24 cellular contexts compared by ENCODE assay signal in the genomic region with DNA sequence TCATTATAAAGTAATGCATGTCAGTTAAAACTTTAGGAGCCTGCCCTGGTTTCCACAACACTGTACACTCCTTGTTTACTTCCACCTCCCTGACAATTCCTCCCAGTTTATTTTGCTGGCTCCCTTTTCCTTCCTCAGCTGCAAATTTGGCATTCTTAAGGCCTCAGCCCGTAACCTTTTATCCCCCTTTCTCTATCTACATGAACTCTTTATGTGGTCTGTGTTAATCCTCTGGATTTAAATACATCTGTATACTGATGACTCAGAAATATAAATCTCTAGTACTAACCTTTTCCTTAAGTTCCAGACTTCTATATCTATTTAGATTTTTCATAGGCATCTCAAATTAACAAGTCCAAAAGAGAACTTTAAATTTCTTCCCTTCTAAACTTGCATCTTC.
"Had no signal": no experiment of that assay in that cellular context is flagged by ENCODE, and none has a peak within 500 bp of the region (broad histone marks: within the 10 kb centered on the region; RNA-seq: fewer than 3 reads in every experiment).

No MANE protein-coding gene starts in this region.

- H3K27ac ChIP-seq: dorsolateral prefrontal cortex, esophagus muscularis mucosa, foreskin keratinocyte, gastroesophageal sphincter, lower lobe of right lung, prostate gland, sigmoid colon, spleen, suprapubic skin, vagina had no signal

- H3K4me3 Mint-ChIP-seq: immature natural killer cell; naive B cell; natural killer cell treated with Interleukin-12 subunit alpha and Interleukin-12 subunit beta and Interleukin-15 and Interleukin-18, amount 100 ng/mL, for 72 hours; stimulated activated naive CD8-positive, alpha-beta T cell treated with anti-CD3 and anti-CD28 coated beads, Interleukin-15, amount 100 ng/mL, for 72 hours had no signal

- H3K36me3 Mint-ChIP-seq: immature natural killer cell; naive B cell; natural killer cell treated with Interleukin-12 subunit alpha and Interleukin-12 subunit beta and Interleukin-15 and Interleukin-18, amount 100 ng/mL, for 72 hours had no signal

- DNase-seq: dorsolateral prefrontal cortex; effector CD4-positive, alpha-beta T cell; foreskin keratinocyte; hypothalamus; immature natural killer cell; left ventricle myocardium superior; lower lobe of right lung; mucosa of descending colon; naive B cell; nucleus accumbens; right cardiac atrium; sigmoid colon; spleen; stimulated activated CD4-positive, alpha-beta T cell treated with anti-CD3 and anti-CD28 coated beads, Interleukin-15, amount 100 ng/mL, for 24 hours; stimulated activated CD4-positive, alpha-beta T cell treated with anti-CD3 and anti-CD28 coated beads, Interleukin-2, amount 100 ng/mL, for 48 hours; stimulated activated naive CD4-positive, alpha-beta T cell; stimulated activated naive CD8-positive, alpha-beta T cell treated with anti-CD3 and anti-CD28 coated beads, Interleukin-15, amount 100 ng/mL, for 72 hours; trophoblast cell had no signal

- H3K9me3 ChIP-seq: esophagus muscularis mucosa, gastroesophageal sphincter, lower lobe of right lung, mucosa of descending colon, prostate gland, sigmoid colon, spleen, suprapubic skin, vagina had no signal

- ATAC-seq: foreskin keratinocyte; gastroesophageal sphincter; left ventricle myocardium superior; lower lobe of right lung; mucosa of descending colon; natural killer cell treated with Interleukin-12 subunit alpha and Interleukin-12 subunit beta and Interleukin-15 and Interleukin-18, amount 100 ng/mL, for 72 hours; right cardiac atrium; stimulated activated naive CD8-positive, alpha-beta T cell treated with anti-CD3 and anti-CD28 coated beads, Interleukin-15, amount 100 ng/mL, for 72 hours had no signal

- H3K36me3 ChIP-seq: esophagus muscularis mucosa, gastroesophageal sphincter, lower lobe of right lung, prostate gland, sigmoid colon, spleen, suprapubic skin, vagina had no signal

- H3K9me3 Mint-ChIP-seq: stimulated activated naive CD8-positive, alpha-beta T cell treated with anti-CD3 and anti-CD28 coated beads, Interleukin-15, amount 100 ng/mL, for 72 hours had no signal

- H3K27me3 ChIP-seq: dorsolateral prefrontal cortex, esophagus muscularis mucosa, foreskin keratinocyte, gastroesophageal sphincter, sigmoid colon, spleen, suprapubic skin, vagina had no signal

- H3K4me3 ChIP-seq: dorsolateral prefrontal cortex, esophagus muscularis mucosa, gastroesophageal sphincter, lower lobe of right lung, mucosa of descending colon, prostate gland, sigmoid colon, spleen, suprapubic skin, vagina had no signal

- H3K27me3 Mint-ChIP-seq: naive B cell; natural killer cell treated with Interleukin-12 subunit alpha and Interleukin-12 subunit beta and Interleukin-15 and Interleukin-18, amount 100 ng/mL, for 72 hours had no signal

- H3K4me1 Mint-ChIP-seq: immature natural killer cell; naive B cell; stimulated activated naive CD8-positive, alpha-beta T cell treated with anti-CD3 and anti-CD28 coated beads, Interleukin-15, amount 100 ng/mL, for 72 hours had no signal

- H3K4me1 ChIP-seq: esophagus muscularis mucosa, foreskin keratinocyte, gastroesophageal sphincter, lower lobe of right lung, prostate gland, spleen, suprapubic skin, vagina had no signal

- H3K27ac Mint-ChIP-seq: immature natural killer cell; naive B cell; natural killer cell treated with Interleukin-12 subunit alpha and Interleukin-12 subunit beta and Interleukin-15 and Interleukin-18, amount 100 ng/mL, for 72 hours; stimulated activated naive CD8-positive, alpha-beta T cell treated with anti-CD3 and anti-CD28 coated beads, Interleukin-15, amount 100 ng/mL, for 72 hours had no signal
